26 cellular contexts compared by ENCODE assay signal in genomic region chr2:215205787-215206186, GRCh38.
"Had no signal": no experiment of that assay in that cellular context is flagged by ENCODE, and none has a peak within 500 bp of the region (broad histone marks: within the 10 kb centered on the region; RNA-seq: fewer than 3 reads in every experiment).

No MANE protein-coding gene starts in this region.

- H3K79me2 ChIP-seq: parathyroid adenoma had no signal

- H2AFZ ChIP-seq: neural progenitor cell, parathyroid adenoma had no signal

- H3K9me3 ChIP-seq: ovary, psoas muscle, right lobe of liver, suprapubic skin, testis, transverse colon, upper lobe of right lung had no signal

- H3K9ac ChIP-seq: neural progenitor cell, parathyroid adenoma had no signal

- DNase-seq: natural killer cell; occipital lobe; ovary; posterior cingulate gyrus; psoas muscle; right cardiac atrium; right lobe of liver; sigmoid colon; small intestine; stimulated activated CD4-positive, alpha-beta T cell treated with anti-CD3 and anti-CD28 coated beads, Interleukin-15, amount 100 ng/mL, for 24 hours; stimulated activated CD4-positive, alpha-beta T cell treated with anti-CD3 and anti-CD28 coated beads, Interleukin-2, amount 100 ng/mL, for 24 hours; stimulated activated CD4-positive, alpha-beta T cell treated with anti-CD3 and anti-CD28 coated beads, Interleukin-2, amount 100 ng/mL, for 48 hours; stimulated activated CD4-positive, alpha-beta T cell treated with anti-CD3 and anti-CD28 coated beads, Interleukin-4, amount 100 ng/mL, for 24 hours; stimulated activated naive B cell treated with anti-CD40 and anti-IgM and Interleukin-4, amounts not matched to agents 10 μg/mL and 1 μg/mL and 100 μg/mL, for 72 hours; stimulated activated naive CD8-positive, alpha-beta T cell treated with anti-CD3 and anti-CD28 coated beads, Interleukin-15, amount 100 ng/mL, for 72 hours; stimulated activated naive CD8-positive, alpha-beta T cell treated with anti-CD3 and anti-CD28 coated beads, Interleukin-15, Interleukin-2, amounts not matched to agents 100 U/mL and 50 U/mL, for 24 hours; substantia nigra; testis; tibial artery; transverse colon; upper lobe of right lung; uterus had no signal

- H3K36me3 ChIP-seq: neural progenitor cell, ovary, right lobe of liver, sigmoid colon, suprapubic skin, tibial artery, transverse colon, upper lobe of right lung, uterus had no signal

- H3K4me3 ChIP-seq: neural progenitor cell, ovary, psoas muscle, right lobe of liver, sigmoid colon, suprapubic skin, testis, tibial artery, transverse colon, upper lobe of right lung, uterus had no signal

- H3K4me1 ChIP-seq: neural progenitor cell, parathyroid adenoma, psoas muscle, right lobe of liver, sigmoid colon, suprapubic skin, testis, tibial artery, transverse colon, upper lobe of right lung, uterus had no signal

- H3K4me2 ChIP-seq: neural progenitor cell had no signal

- H3K27ac ChIP-seq: neural progenitor cell, ovary, parathyroid adenoma, psoas muscle, right lobe of liver, sigmoid colon, suprapubic skin, testis, tibial artery, transverse colon, upper lobe of right lung, uterus had no signal

- H3K27me3 ChIP-seq: neural progenitor cell, ovary, right lobe of liver, sigmoid colon, suprapubic skin, testis, tibial artery, transverse colon, upper lobe of right lung, uterus had no signal

- ATAC-seq: natural killer cell; psoas muscle; right cardiac atrium; right lobe of liver; stimulated activated effector memory CD8-positive, alpha-beta T cell treated with anti-CD3 and anti-CD28 coated beads, Interleukin-12 subunit alpha, Interleukin-12 subunit beta, amount 100 ng/mL, for 72 hours; stimulated activated naive B cell treated with anti-CD40 and anti-IgM and Interleukin-4, amounts not matched to agents 10 μg/mL and 1 μg/mL and 100 μg/mL, for 72 hours; stimulated activated naive CD8-positive, alpha-beta T cell treated with anti-CD3 and anti-CD28 coated beads, Interleukin-15, amount 100 ng/mL, for 72 hours; stimulated activated naive CD8-positive, alpha-beta T cell treated with anti-CD3 and anti-CD28 coated beads, Interleukin-15, Interleukin-2, amounts not matched to agents 100 U/mL and 50 U/mL, for 24 hours; upper lobe of right lung had no signal
